Comparison of ENCODE assay signal across 34 cellular contexts in genomic region chr15:71057581-71057980, GRCh38. TPM values are rescaled to one million over a fixed set of nuclear protein-coding genes. Genes with fewer than 3 reads are reported as not detected.
"Had no signal": no experiment of that assay in that cellular context is flagged by ENCODE, and none has a peak within 500 bp of the region (broad histone marks: within the 10 kb centered on the region; RNA-seq: fewer than 3 reads in every experiment).

No MANE protein-coding gene starts in this region.

- H3K27ac ChIP-seq: ascending aorta, cardiac muscle cell, VCaP had no signal

- H3K4me3 ChIP-seq: ascending aorta, cardiac muscle cell had no signal

- H3K9me3 ChIP-seq: ascending aorta had no signal

- DNase-seq: activated B cell treated with CpG ODN at 0.5 μM for 24 hours; activated CD4-positive, alpha-beta memory T cell treated with anti-CD3 and anti-CD28 coated beads for 36 hours; activated CD4-positive, alpha-beta T cell treated with anti-CD3 and anti-CD28 coated beads for 4 hours; activated CD4-positive, alpha-beta T cell treated with anti-CD3 and anti-CD28 coated beads, Interleukin-2, amount 10 ng/mL, durations not matched to agents 24 days and 14 days; activated CD4-positive, alpha-beta T cell treated with anti-CD3 and anti-CD28 coated beads, Interleukin-2, amount 50 U/mL, for 1 hour; activated CD4-positive, alpha-beta T cell treated with anti-CD3 and anti-CD28 coated beads, Interleukin-2, amount 50 U/mL, for 4 hours; activated CD4-positive, CD25-positive, alpha-beta regulatory T cell treated with anti-CD3 and anti-CD28 coated beads, Interleukin-2, amount 50 U/mL, for 72 hours; activated CD8-positive, alpha-beta memory T cell treated with anti-CD3 and anti-CD28 coated beads, Interleukin-2, amount 50 U/mL, for 4 hours; activated CD8-positive, alpha-beta T cell treated with anti-CD3 and anti-CD28 coated beads for 36 hours; activated effector memory CD4-positive, alpha-beta T cell treated with anti-CD3 and anti-CD28 coated beads, Interleukin-2, amount 50 U/mL, for 16 hours; activated gamma-delta T cell treated with Interleukin-2 at 50 U/mL for 16 hours; activated naive CD4-positive, alpha-beta T cell; activated naive CD4-positive, alpha-beta T cell treated with anti-CD3 and anti-CD28 coated beads for 36 hours; activated naive CD4-positive, alpha-beta T cell treated with anti-CD3 and anti-CD28 coated beads, Interleukin-2, amount 50 U/mL, for 16 hours; activated naive CD8-positive, alpha-beta T cell treated with anti-CD3 and anti-CD28 coated beads for 36 hours; activated T-cell treated with anti-CD3 and anti-CD28 coated beads for 4 hours; activated T-cell treated with anti-CD3 and anti-CD28 coated beads, Interleukin-2, amount 50 U/mL, for 1 hour; activated T-cell treated with anti-CD3 and anti-CD28 coated beads, Interleukin-2, amount 50 U/mL, for 4 hours; activated T-cell treated with anti-CD3 and anti-CD28 coated beads, Interleukin-2, amount 50 U/mL, for 72 hours; amygdala; anterior cingulate cortex; caudate nucleus; cerebellar nuclear complex; T-helper 2 cell; T-helper 9 cell had no signal

- H3K27me3 ChIP-seq: ascending aorta, cardiac muscle cell had no signal

- H3K4me1 ChIP-seq: ascending aorta had no signal

- H3K36me3 ChIP-seq: ascending aorta, cardiac muscle cell had no signal

- FAIRE-seq: bronchial epithelial cell, TTC549 had no signal

- ATAC-seq: activated CD8-positive, alpha-beta T cell treated with anti-CD3 and anti-CD28 coated beads for 36 hours; activated naive CD4-positive, alpha-beta T cell treated with anti-CD3 and anti-CD28 coated beads, Interleukin-2, amount 50 U/mL, for 72 hours; activated T-cell treated with anti-CD3 and anti-CD28 coated beads, Interleukin-2, amount 50 U/mL, for 4 hours; activated T-cell treated with anti-CD3 and anti-CD28 coated beads, Interleukin-2, amount 50 U/mL, for 72 hours; activated T-helper 17 cell treated with anti-CD3 and anti-CD28 coated beads, Interleukin-2, amount 50 U/mL, for 72 hours had no signal

RNA-seq across cellular contexts. Expression of gene THSD4, which starts 57.7 kb away (rescaled TPM):
- total RNA-seq: activated B cell treated with CpG ODN at 0.5 μM for 24 hours; activated CD4-positive, alpha-beta memory T cell treated with anti-CD3 and anti-CD28 coated beads for 36 hours; activated CD4-positive, alpha-beta T cell treated with anti-CD3 and anti-CD28 coated beads, Interleukin-2, amount 10 ng/mL, durations not matched to agents 24 days and 14 days; activated CD8-positive, alpha-beta memory T cell treated with anti-CD3 and anti-CD28 coated beads for 36 hours; activated CD8-positive, alpha-beta T cell treated with anti-CD3 and anti-CD28 coated beads for 36 hours; activated naive CD4-positive, alpha-beta T cell treated with anti-CD3 and anti-CD28 coated beads for 36 hours; activated naive CD4-positive, alpha-beta T cell treated with anti-CD3 and anti-CD28 coated beads, Interleukin-2, amount 50 U/mL, for 72 hours; activated naive CD8-positive, alpha-beta T cell treated with anti-CD3 and anti-CD28 coated beads for 36 hours; activated T-cell treated with anti-CD3 and anti-CD28 coated beads, Interleukin-2, amount 50 U/mL, for 72 hours; activated T-helper 1 cell treated with anti-CD3 and anti-CD28 coated beads, Interleukin-12 subunit alpha, Interleukin-12 subunit beta, Interleukin-2, Interleukin-4 antibody, amounts not matched to agents 30 ng/mL and 10 ng/mL and 1 ng/mL, durations not matched to agents 14 hours and 24 hours and 36 hours had no signal
